Comparison of ENCODE assay signal across 2 cellular contexts in genomic region chrX:119870626-119871131, GRCh38.
TF ChIP-seq lines count a peak whose summit lies in the region.

No MANE protein-coding gene starts in this region.

TF ChIP-seq in A549, 52 proteins besides CTCF, POLR2A, EP300 and RAD21:
- no peak for TF ChIP-seq CHD2 (IDR thresholded peaks at IDR 0.05; ENCODE audit: low read length, partially characterized antibody)
- no peak for TF ChIP-seq JUNB (IDR thresholded peaks at IDR 0.05)

TF ChIP-seq in IMR-90, 13 proteins besides CTCF, POLR2A, EP300 and RAD21:
- TF ChIP-seq FOS (IDR thresholded peaks at IDR 0.05; ENCODE audit: low read depth, low read length) (no peak), CHD1 (IDR thresholded peaks at IDR 0.05; ENCODE audit: low read depth, low read length) (no peak), CEBPB (IDR thresholded peaks at IDR 0.05; ENCODE audit: low read depth, low read length) (no peak; the same call in 1 of the 2 replicates), MXI1 (IDR thresholded peaks at IDR 0.05; ENCODE audit: borderline replicate concordance, low read depth, low read length) (no peak), MAFK (IDR thresholded peaks at IDR 0.05; ENCODE audit: low read depth, low read length) (no peak), RFX5 (IDR thresholded peaks at IDR 0.05; ENCODE audit: low read depth, low read length) (no peak)
- TF ChIP-seq, protein P1, sequence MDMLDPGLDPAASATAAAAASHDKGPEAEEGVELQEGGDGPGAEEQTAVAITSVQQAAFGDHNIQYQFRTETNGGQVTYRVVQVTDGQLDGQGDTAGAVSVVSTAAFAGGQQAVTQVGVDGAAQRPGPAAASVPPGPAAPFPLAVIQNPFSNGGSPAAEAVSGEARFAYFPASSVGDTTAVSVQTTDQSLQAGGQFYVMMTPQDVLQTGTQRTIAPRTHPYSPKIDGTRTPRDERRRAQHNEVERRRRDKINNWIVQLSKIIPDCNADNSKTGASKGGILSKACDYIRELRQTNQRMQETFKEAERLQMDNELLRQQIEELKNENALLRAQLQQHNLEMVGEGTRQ (IDR thresholded peaks at IDR 0.05; ENCODE audit: low read depth, low read length) = no peak
